Comparison of ENCODE assay signal across 20 cellular contexts in genomic region chr2:109287838-109288237, GRCh38.
"Had no signal": no experiment of that assay in that cellular context is flagged by ENCODE, and none has a peak within 500 bp of the region (broad histone marks: within the 10 kb centered on the region; RNA-seq: fewer than 3 reads in every experiment).

No MANE protein-coding gene starts in this region.

- H3K9me3 ChIP-seq: heart left ventricle, ovary, right lobe of liver, testis, transverse colon had no signal

- H3K4me2 ChIP-seq: neural progenitor cell had no signal

- ATAC-seq: heart left ventricle; natural killer cell treated with Interleukin-12 subunit alpha and Interleukin-12 subunit beta and Interleukin-15 and Interleukin-18, amount 100 ng/mL, for 72 hours; right lobe of liver; stimulated activated memory B cell treated with anti-CD40 and anti-IgM and Interleukin-4, amounts not matched to agents 10 μg/mL and 1 μg/mL and 100 μg/mL, for 72 hours; stimulated activated naive CD8-positive, alpha-beta T cell treated with anti-CD3 and anti-CD28 coated beads, Interleukin-15, amount 100 ng/mL, for 72 hours had no signal

- H2AFZ ChIP-seq: neural progenitor cell had no signal

- H3K27ac ChIP-seq: heart left ventricle, neural progenitor cell, ovary, right lobe of liver, testis, transverse colon had no signal

- H3K36me3 ChIP-seq: heart left ventricle, neural progenitor cell, ovary, right lobe of liver, transverse colon had no signal

- H3K27me3 ChIP-seq: dorsolateral prefrontal cortex, heart left ventricle, neural progenitor cell, ovary, right lobe of liver, testis, transverse colon had no signal

- H3K9ac ChIP-seq: neural progenitor cell had no signal

- H3K4me1 ChIP-seq: neural progenitor cell, right lobe of liver, testis had no signal

- DNase-seq: cortex of kidney; dorsolateral prefrontal cortex; effector CD8-positive, alpha-beta T cell; foreskin melanocyte; hippocampal formation; kidney glomerular epithelial cell; mammary epithelial cell; nucleus accumbens; ovary; right lobe of liver; stimulated activated CD4-positive, alpha-beta T cell treated with anti-CD3 and anti-CD28 coated beads, Interleukin-15, amount 100 ng/mL, for 24 hours; stimulated activated CD4-positive, alpha-beta T cell treated with anti-CD3 and anti-CD28 coated beads, Interleukin-1b, Interleukin-23, amount 100 ng/mL, for 48 hours; stimulated activated CD4-positive, alpha-beta T cell treated with anti-CD3 and anti-CD28 coated beads, Interleukin-4, amount 100 ng/mL, for 24 hours; stimulated activated naive CD8-positive, alpha-beta T cell treated with anti-CD3 and anti-CD28 coated beads, Interleukin-15, amount 100 ng/mL, for 72 hours; testis; transverse colon had no signal

- H3K4me3 ChIP-seq: dorsolateral prefrontal cortex, heart left ventricle, neural progenitor cell, ovary, right lobe of liver, testis, transverse colon had no signal
